In the genomic region with DNA sequence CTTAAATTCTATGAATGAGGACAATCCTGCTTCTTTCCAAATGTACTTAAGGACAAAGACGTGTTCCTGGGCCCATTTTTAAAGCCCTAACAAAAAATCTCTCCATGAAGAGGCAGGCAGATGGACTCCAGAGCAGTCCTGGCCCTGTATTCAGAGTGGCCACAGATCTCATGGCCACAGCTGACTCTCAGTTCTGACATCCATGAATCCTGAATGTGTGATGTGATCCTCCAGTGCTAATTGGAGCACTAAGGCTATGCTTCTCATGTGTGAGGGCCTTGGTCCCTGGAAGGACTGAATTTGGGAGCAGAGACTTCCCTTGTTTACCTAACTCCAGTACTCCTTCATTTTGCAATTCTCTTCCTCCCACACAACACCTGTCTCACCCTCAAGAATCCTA, we compare ENCODE assay signal across 39 cellular contexts.
"Had no signal": no experiment of that assay in that cellular context is flagged by ENCODE, and none has a peak within 500 bp of the region (broad histone marks: within the 10 kb centered on the region; RNA-seq: fewer than 3 reads in every experiment).

No MANE protein-coding gene starts in this region.

- H3K27me3 Mint-ChIP-seq: activated naive CD4-positive, alpha-beta T cell treated with anti-CD3 and anti-CD28 coated beads, Interleukin-2, amount 10 ng/mL, durations not matched to agents 7 days and 5 days; activated naive CD4-positive, alpha-beta T cell treated with anti-CD3 and anti-CD28 coated beads, Interleukin-2, amount 50 U/mL, for 24 hours; activated naive CD8-positive, alpha-beta T cell treated with anti-CD3 and anti-CD28 coated beads, Interleukin-2, amount 50 U/mL, for 24 hours had no signal

- H3K36me3 ChIP-seq: adrenal gland, ascending aorta, brain microvascular endothelial cell, breast epithelium, cardiac muscle cell had no signal

- DNase-seq: activated effector memory CD4-positive, alpha-beta T cell treated with anti-CD3 and anti-CD28 coated beads, Interleukin-2, amount 50 U/mL, for 16 hours; activated effector memory CD4-positive, alpha-beta T cell treated with Interleukin-2 at 50 U/mL for 16 hours; activated gamma-delta T cell; activated gamma-delta T cell treated with Interleukin-2 at 50 U/mL for 16 hours; activated naive CD4-positive, alpha-beta T cell; activated naive CD4-positive, alpha-beta T cell treated with anti-CD3 and anti-CD28 coated beads for 36 hours; activated naive CD4-positive, alpha-beta T cell treated with anti-CD3 and anti-CD28 coated beads, Interleukin-2, amount 10 ng/mL, durations not matched to agents 7 days and 5 days; activated naive CD4-positive, alpha-beta T cell treated with anti-CD3 and anti-CD28 coated beads, Interleukin-2, amount 50 U/mL, for 16 hours; activated naive CD4-positive, alpha-beta T cell treated with Interleukin-2 at 50 U/mL for 16 hours; activated naive CD8-positive, alpha-beta T cell treated with anti-CD3 and anti-CD28 coated beads for 36 hours; activated naive CD8-positive, alpha-beta T cell treated with anti-CD3 and anti-CD28 coated beads, Interleukin-2, amount 10 ng/mL, durations not matched to agents 7 days and 5 days; activated naive CD8-positive, alpha-beta T cell treated with anti-CD3 and anti-CD28 coated beads, Interleukin-2, amount 50 U/mL, for 24 hours; activated T-cell treated with anti-CD3 and anti-CD28 coated beads for 4 hours; activated T-cell treated with anti-CD3 and anti-CD28 coated beads, Interleukin-2, amount 50 U/mL, for 1 hour; activated T-cell treated with anti-CD3 and anti-CD28 coated beads, Interleukin-2, amount 50 U/mL, for 24 hours; activated T-cell treated with anti-CD3 and anti-CD28 coated beads, Interleukin-2, amount 50 U/mL, for 4 hours; activated T-cell treated with anti-CD3 and anti-CD28 coated beads, Interleukin-2, amount 50 U/mL, for 48 hours; activated T-cell treated with anti-CD3 and anti-CD28 coated beads, Interleukin-2, amount 50 U/mL, for 72 hours; adrenal gland; amniotic stem cell; amygdala; aorta; body of pancreas; brain microvascular endothelial cell; caudate nucleus; central memory CD4-positive, alpha-beta T cell; cerebellar nuclear complex had no signal

- H3K4me1 ChIP-seq: adrenal gland, ascending aorta, body of pancreas, breast epithelium had no signal

- H3K4me1 Mint-ChIP-seq: activated naive CD4-positive, alpha-beta T cell treated with anti-CD3 and anti-CD28 coated beads, Interleukin-2, amount 10 ng/mL, durations not matched to agents 7 days and 5 days; activated naive CD4-positive, alpha-beta T cell treated with anti-CD3 and anti-CD28 coated beads, Interleukin-2, amount 50 U/mL, for 24 hours; activated naive CD8-positive, alpha-beta T cell treated with anti-CD3 and anti-CD28 coated beads for 36 hours; activated naive CD8-positive, alpha-beta T cell treated with anti-CD3 and anti-CD28 coated beads, Interleukin-2, amount 10 ng/mL, durations not matched to agents 7 days and 5 days; activated naive CD8-positive, alpha-beta T cell treated with anti-CD3 and anti-CD28 coated beads, Interleukin-2, amount 50 U/mL, for 24 hours; activated T-helper 17 cell treated with anti-CD3 and anti-CD28 coated beads, Interleukin-2, amount 50 U/mL, for 72 hours; brain; central memory CD8-positive, alpha-beta T cell had no signal

- H3K4me3 Mint-ChIP-seq: activated naive CD4-positive, alpha-beta T cell treated with anti-CD3 and anti-CD28 coated beads for 36 hours; activated naive CD4-positive, alpha-beta T cell treated with anti-CD3 and anti-CD28 coated beads, Interleukin-2, amount 10 ng/mL, durations not matched to agents 7 days and 5 days; activated naive CD4-positive, alpha-beta T cell treated with anti-CD3 and anti-CD28 coated beads, Interleukin-2, amount 50 U/mL, for 24 hours; activated naive CD8-positive, alpha-beta T cell; activated naive CD8-positive, alpha-beta T cell treated with anti-CD3 and anti-CD28 coated beads for 36 hours; activated naive CD8-positive, alpha-beta T cell treated with anti-CD3 and anti-CD28 coated beads, Interleukin-2, amount 10 ng/mL, durations not matched to agents 7 days and 5 days; activated naive CD8-positive, alpha-beta T cell treated with anti-CD3 and anti-CD28 coated beads, Interleukin-2, amount 50 U/mL, for 24 hours; activated T-cell treated with anti-CD3 and anti-CD28 coated beads, Interleukin-2, amount 50 U/mL, for 24 hours; activated T-cell treated with anti-CD3 and anti-CD28 coated beads, Interleukin-2, amount 50 U/mL, for 4 hours; activated T-cell treated with anti-CD3 and anti-CD28 coated beads, Interleukin-2, amount 50 U/mL, for 72 hours; activated T-helper 1 cell treated with anti-CD3 and anti-CD28 coated beads, Interleukin-12 subunit alpha, Interleukin-12 subunit beta, Interleukin-2, Interleukin-4 antibody, amounts not matched to agents 30 ng/mL and 10 ng/mL and 1 ng/mL, durations not matched to agents 14 hours and 24 hours and 36 hours; activated T-helper 17 cell treated with anti-CD3 and anti-CD28 coated beads, Interleukin-2, amount 50 U/mL, for 72 hours; brain; central memory CD8-positive, alpha-beta T cell had no signal

- ATAC-seq: activated naive CD4-positive, alpha-beta T cell treated with anti-CD3 and anti-CD28 coated beads, Interleukin-2, amount 50 U/mL, for 72 hours; activated naive CD8-positive, alpha-beta T cell treated with anti-CD3 and anti-CD28 coated beads, Interleukin-2, amount 50 U/mL, for 24 hours; activated T-cell treated with anti-CD3 and anti-CD28 coated beads, Interleukin-2, amount 50 U/mL, for 4 hours; activated T-cell treated with anti-CD3 and anti-CD28 coated beads, Interleukin-2, amount 50 U/mL, for 72 hours; activated T-helper 17 cell treated with anti-CD3 and anti-CD28 coated beads, Interleukin-2, amount 50 U/mL, for 72 hours; body of pancreas had no signal

- H3K27ac Mint-ChIP-seq: activated naive CD4-positive, alpha-beta T cell treated with anti-CD3 and anti-CD28 coated beads for 36 hours; activated naive CD4-positive, alpha-beta T cell treated with anti-CD3 and anti-CD28 coated beads, Interleukin-2, amount 10 ng/mL, durations not matched to agents 7 days and 5 days; activated naive CD4-positive, alpha-beta T cell treated with anti-CD3 and anti-CD28 coated beads, Interleukin-2, amount 50 U/mL, for 24 hours; activated naive CD4-positive, alpha-beta T cell treated with anti-CD3 and anti-CD28 coated beads, Interleukin-2, amount 50 U/mL, for 72 hours; activated naive CD8-positive, alpha-beta T cell; activated naive CD8-positive, alpha-beta T cell treated with anti-CD3 and anti-CD28 coated beads for 36 hours; activated naive CD8-positive, alpha-beta T cell treated with anti-CD3 and anti-CD28 coated beads, Interleukin-2, amount 10 ng/mL, durations not matched to agents 7 days and 5 days; activated naive CD8-positive, alpha-beta T cell treated with anti-CD3 and anti-CD28 coated beads, Interleukin-2, amount 50 U/mL, for 24 hours; activated T-cell treated with anti-CD3 and anti-CD28 coated beads, Interleukin-2, amount 50 U/mL, for 24 hours; activated T-cell treated with anti-CD3 and anti-CD28 coated beads, Interleukin-2, amount 50 U/mL, for 72 hours; activated T-helper 1 cell treated with anti-CD3 and anti-CD28 coated beads, Interleukin-12 subunit alpha, Interleukin-12 subunit beta, Interleukin-2, Interleukin-4 antibody, amounts not matched to agents 30 ng/mL and 10 ng/mL and 1 ng/mL, durations not matched to agents 14 hours and 24 hours and 36 hours; activated T-helper 17 cell treated with anti-CD3 and anti-CD28 coated beads, Interleukin-2, amount 50 U/mL, for 72 hours; activated T-helper 2 cell treated with anti-CD3 and anti-CD28 coated beads, Interferon-gamma antibody, Interleukin-2, Interleukin-4, amounts not matched to agents 10 μg/mL and 5 μg/mL and 100 μg/mL, durations not matched to agents 14 hours and 24 hours and 36 hours; brain had no signal

- FAIRE-seq: astrocyte had no signal

- H3K27me3 ChIP-seq: ascending aorta, body of pancreas, brain microvascular endothelial cell, breast epithelium had no signal

- H3K9me3 Mint-ChIP-seq: activated naive CD4-positive, alpha-beta T cell treated with anti-CD3 and anti-CD28 coated beads for 36 hours; activated naive CD4-positive, alpha-beta T cell treated with anti-CD3 and anti-CD28 coated beads, Interleukin-2, amount 10 ng/mL, durations not matched to agents 7 days and 5 days; activated naive CD4-positive, alpha-beta T cell treated with anti-CD3 and anti-CD28 coated beads, Interleukin-2, amount 50 U/mL, for 24 hours; activated naive CD4-positive, alpha-beta T cell treated with anti-CD3 and anti-CD28 coated beads, Interleukin-2, amount 50 U/mL, for 72 hours; activated naive CD8-positive, alpha-beta T cell treated with anti-CD3 and anti-CD28 coated beads for 36 hours; activated naive CD8-positive, alpha-beta T cell treated with anti-CD3 and anti-CD28 coated beads, Interleukin-2, amount 10 ng/mL, durations not matched to agents 7 days and 5 days; activated naive CD8-positive, alpha-beta T cell treated with anti-CD3 and anti-CD28 coated beads, Interleukin-2, amount 50 U/mL, for 24 hours; activated T-cell treated with anti-CD3 and anti-CD28 coated beads, Interleukin-2, amount 50 U/mL, for 24 hours; activated T-cell treated with anti-CD3 and anti-CD28 coated beads, Interleukin-2, amount 50 U/mL, for 4 hours; activated T-cell treated with anti-CD3 and anti-CD28 coated beads, Interleukin-2, amount 50 U/mL, for 72 hours; activated T-helper 1 cell treated with anti-CD3 and anti-CD28 coated beads, Interleukin-12 subunit alpha, Interleukin-12 subunit beta, Interleukin-2, Interleukin-4 antibody, amounts not matched to agents 30 ng/mL and 10 ng/mL and 1 ng/mL, durations not matched to agents 14 hours and 24 hours and 36 hours; activated T-helper 17 cell treated with anti-CD3 and anti-CD28 coated beads, Interleukin-2, amount 50 U/mL, for 72 hours; activated T-helper 2 cell treated with anti-CD3 and anti-CD28 coated beads, Interferon-gamma antibody, Interleukin-2, Interleukin-4, amounts not matched to agents 10 μg/mL and 5 μg/mL and 100 μg/mL, durations not matched to agents 14 hours and 24 hours and 36 hours; central memory CD8-positive, alpha-beta T cell had no signal

- H3K4me3 ChIP-seq: adrenal gland, ascending aorta, body of pancreas, breast epithelium, cardiac muscle cell had no signal

- H3K36me3 Mint-ChIP-seq: activated naive CD4-positive, alpha-beta T cell treated with anti-CD3 and anti-CD28 coated beads, Interleukin-2, amount 10 ng/mL, durations not matched to agents 7 days and 5 days; activated naive CD4-positive, alpha-beta T cell treated with anti-CD3 and anti-CD28 coated beads, Interleukin-2, amount 50 U/mL, for 24 hours; activated naive CD4-positive, alpha-beta T cell treated with anti-CD3 and anti-CD28 coated beads, Interleukin-2, amount 50 U/mL, for 72 hours; activated naive CD8-positive, alpha-beta T cell; activated naive CD8-positive, alpha-beta T cell treated with anti-CD3 and anti-CD28 coated beads for 36 hours; activated naive CD8-positive, alpha-beta T cell treated with anti-CD3 and anti-CD28 coated beads, Interleukin-2, amount 10 ng/mL, durations not matched to agents 7 days and 5 days; brain had no signal

- H3K27ac ChIP-seq: adrenal gland, ascending aorta, body of pancreas, brain microvascular endothelial cell, breast epithelium, cardiac muscle cell had no signal

- H3K9me3 ChIP-seq: adrenal gland, ascending aorta, body of pancreas, breast epithelium had no signal
